Comparison of ENCODE assay signal across 8 cellular contexts in the genomic region with DNA sequence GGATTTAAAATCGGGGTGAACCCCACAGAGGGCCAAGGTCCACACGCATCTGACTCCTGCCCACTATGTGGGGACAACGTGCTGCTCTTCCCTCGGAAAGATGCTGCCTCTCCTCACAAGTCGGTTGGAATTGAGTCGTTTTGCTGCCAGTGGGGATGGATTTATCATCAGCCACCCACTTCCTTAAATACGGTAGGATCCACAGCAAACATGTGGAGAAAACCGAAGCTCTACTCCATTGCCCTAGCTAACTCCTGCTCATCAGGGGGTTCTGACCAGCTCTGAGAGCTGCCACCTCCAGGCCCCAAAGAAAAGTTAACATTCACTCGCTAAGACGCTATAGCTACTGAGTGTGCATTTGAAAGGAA.
DNase-seq lines count a peak whose midpoint lies in the region; ATAC-seq, FAIRE-seq and TF ChIP-seq lines count a peak whose summit lies in the region.

No MANE protein-coding gene starts in this region.

- peak overlapping the region; percentile 93 for H3K27ac Mint-ChIP-seq in CD8-positive, alpha-beta T cell

- H3K9me3 Mint-ChIP-seq in CD8-positive, alpha-beta T cell: no peaks in the 10 kb centered on the region

- no peaks in the 10 kb centered on the region for H3K9me3 ChIP-seq in CD8-positive, alpha-beta T cell (ENCODE audit: low read length)
- H3K9me3 ChIP-seq in Panc1 (ENCODE audit: control insufficient read depth, insufficient read depth, low read depth, low read length): no peaks in the 10 kb centered on the region
- no peaks in the 10 kb centered on the region for H3K9me3 ChIP-seq in colonic mucosa
- no peaks in the 10 kb centered on the region for H3K9me3 ChIP-seq in tibial artery

- peaks cover 54% of the 10 kb centered on the region for H3K4me1 Mint-ChIP-seq in CD8-positive, alpha-beta T cell (ENCODE audit: low read depth)

- H3K27ac ChIP-seq in CD8-positive, alpha-beta T cell (ENCODE audit: low read depth, low read length): peak overlapping the region; percentile 70
- H3K27ac ChIP-seq in Panc1 (ENCODE audit: low read length) (no peak overlapping the region), colonic mucosa (peak overlapping the region; percentile 29), tibial artery (peak overlapping the region; percentile 91 to 97)

- POLR2A ChIA-PET in CD8-positive, alpha-beta T cell (lab: Charles Lee): interaction anchor here (0.9 to 1.6 kb wide), 4 partner anchors 49 to 106 kb away, joined by 3 to 5 read pairs (median 4); a partner anchor contains a TSS
- POLR2A ChIA-PET in Panc1 (lab: Charles Lee): no interaction called here

- in situ Hi-C loops in Panc1 (cut with HindIII; ENCODE audit: low pct_unique_long_range_greater_than_20kb, low sequenced_read_pairs): no loop called here

- H3K9ac ChIP-seq in colonic mucosa (ENCODE audit: low read depth in 2 of 2, low read length in 2 of 2): no peak overlapping the region

- DNase-seq in CD8-positive, alpha-beta T cell: peak in 2 of 7 experiments; percentile 21 to 26
- no peak for DNase-seq in Panc1 (ENCODE audit: low read depth, low spot score)
- no peak for DNase-seq in colonic mucosa
- DNase-seq in medulla oblongata (ENCODE audit: extremely low spot score): peak; percentile 63
- no peak for DNase-seq in tibial artery
- no peak for DNase-seq in H54 (ENCODE audit: insufficient read length, low spot score)

- intact Hi-C loops in CD8-positive, alpha-beta T cell (cut with DNase I, micrococcal nuclease): loop anchor here (1.0 to 5.0 kb wide), 6 partner anchors 49 to 105 kb away; no protein-coding TSS in a partner anchor
- intact Hi-C loops in Panc1 (cut with micrococcal nuclease; ENCODE audit: unreplicated experiment) (loop anchor here (5.0 to 10.0 kb wide), 2 partner anchors 109 to 221 kb away; no protein-coding TSS in a partner anchor), colonic mucosa (cut with DNase I) (no loop called here), tibial artery (cut with DNase I; ENCODE audit: low total_unique reads) (loop anchor here (5.0 kb wide), 2 partner anchors 66 to 196 kb away; a partner anchor contains a TSS)

- no peaks in the 10 kb centered on the region for H3K36me3 ChIP-seq in CD8-positive, alpha-beta T cell (ENCODE audit: insufficient read depth, low read length)
- H3K36me3 ChIP-seq in Panc1 (ENCODE audit: control insufficient read depth, insufficient read depth, low read length) (no peaks in the 10 kb centered on the region; the same call in 1 of the 2 replicates), colonic mucosa (no peaks in the 10 kb centered on the region), tibial artery (no peaks in the 10 kb centered on the region)

- peak; percentile 43 for ATAC-seq in CD8-positive, alpha-beta T cell
- peak; percentile 38 for ATAC-seq in GM21515 (IDR thresholded peaks at IDR 0.05; ENCODE audit: unreplicated experiment)
- peak; percentile 56; the same call in 1 of the 2 replicates for ATAC-seq in Panc1
- ATAC-seq in HG03196 (IDR thresholded peaks at IDR 0.05; ENCODE audit: unreplicated experiment): no peak

- H3K36me3 Mint-ChIP-seq in CD8-positive, alpha-beta T cell: no peaks in the 10 kb centered on the region

- no peak for TF ChIP-seq POLR2A in H54 (IDR thresholded peaks at IDR 0.05; ENCODE audit: low read depth, low read length)

- no peaks in the 10 kb centered on the region for H3K27me3 ChIP-seq in CD8-positive, alpha-beta T cell (ENCODE audit: insufficient read depth, low read length)
- H3K27me3 ChIP-seq in Panc1 (ENCODE audit: control insufficient read depth, insufficient read depth, low read length) (peaks cover 22% of the 10 kb centered on the region), colonic mucosa (peaks cover 5% of the 10 kb centered on the region), tibial artery (no peaks in the 10 kb centered on the region)

- peak overlapping the region; percentile 73 for H3K4me3 ChIP-seq in CD8-positive, alpha-beta T cell (ENCODE audit: low read depth, low read length)
- H3K4me3 ChIP-seq in Panc1 (ENCODE audit: low read depth in 2 of 2, low read length in 2 of 2) (peak overlapping the region; percentile 54 to 58), colonic mucosa (peak overlapping the region; percentile 64), tibial artery (peak overlapping the region; percentile 80)

- no peaks in the 10 kb centered on the region for H3K27me3 Mint-ChIP-seq in CD8-positive, alpha-beta T cell (ENCODE audit: low read depth)

- peaks cover 32% of the 10 kb centered on the region for H3K4me1 ChIP-seq in CD8-positive, alpha-beta T cell (ENCODE audit: insufficient read depth, low read length)
- H3K4me1 ChIP-seq in Panc1 (ENCODE audit: control insufficient read depth, insufficient read depth, low read length) (peaks cover 6% of the 10 kb centered on the region), colonic mucosa (no peaks in the 10 kb centered on the region), tibial artery (peaks cover 0 to 41% (median 24%) of the 10 kb centered on the region in 4 donors)

- no TSS peak for BruUV-seq in Panc1 (replicated peaks; lab: Mats Ljungman, UMichigan)

- CTCF ChIA-PET in CD8-positive, alpha-beta T cell (lab: Charles Lee): interaction anchor here (0.7 to 9.1 kb wide), 10 partner anchors 9 to 222 kb away, joined by 3 to 189 read pairs (median 4); no protein-coding TSS in a partner anchor
- CTCF ChIA-PET in Panc1 (lab: Charles Lee): no interaction called here

- no peak for TF ChIP-seq CTCF in CD8-positive, alpha-beta T cell (IDR thresholded peaks at IDR 0.05)
- TF ChIP-seq CTCF in Panc1 (IDR thresholded peaks at IDR 0.05): peak; percentile 42
- TF ChIP-seq CTCF in colonic mucosa (IDR thresholded peaks at IDR 0.05): no peak
- peak in 1 of 2 experiments; percentile 27 for TF ChIP-seq CTCF in tibial artery (IDR thresholded peaks at IDR 0.05)

- peak overlapping the region; percentile 88 for H3K4me3 Mint-ChIP-seq in CD8-positive, alpha-beta T cell

- FAIRE-seq in H54 (lab: Jason Lieb, UNC): no peak
